8 cellular contexts compared by ENCODE assay signal in genomic region chr6:89117285-89118108, GRCh38.
A peak's percentile ranks its signal among the peaks of the same experiment; 100 is the strongest.
DNase-seq lines count a peak whose midpoint lies in the region; ATAC-seq and TF ChIP-seq lines count a peak whose summit lies in the region.

Gene SRSF12 (minus strand): TSS chr6:89118071. CDS start chr6:89117887, 184 bp downstream.

- H3K27ac ChIP-seq in OCI-LY1 (ENCODE audit: low read depth, low read length, poor library complexity, severe bottlenecking) = no peak within 1 kb of the TSS
- H3K27ac ChIP-seq in parathyroid adenoma = peak within 1 kb of the TSS; percentile 5

- no peaks in the 10 kb centered on the region for H3K79me2 ChIP-seq in OCI-LY1 (ENCODE audit: insufficient read depth, low read length)
- H3K79me2 ChIP-seq in parathyroid adenoma = peaks cover 20% of the 10 kb centered on the region

- TF ChIP-seq CTCF in OCI-LY1 (IDR thresholded peaks at IDR 0.05; ENCODE audit: low read length) (no peak), parathyroid adenoma (IDR thresholded peaks at IDR 0.05) (no peak)

- no peaks in the 10 kb centered on the region for H3K9me2 ChIP-seq in OCI-LY1 (ENCODE audit: low read depth, low read length)

- H3K9ac ChIP-seq in OCI-LY1 (ENCODE audit: low read length) = peak within 1 kb of the TSS; percentile 7; the same call in 1 of the 2 replicates
- H3K9ac ChIP-seq in parathyroid adenoma = peak within 1 kb of the TSS; percentile 89

- H2AFZ ChIP-seq in OCI-LY1 (ENCODE audit: low read length) (no peak within 1 kb of the TSS), parathyroid adenoma (peak within 1 kb of the TSS; percentile 98)

- DNase-seq in NCI-H2081 (lab: John Stamatoyannopoulos, UW) (peak; percentile 27 to 76), NCI-H2081 treated with DMSO at 0.1 percent for 48 hours (lab: John Stamatoyannopoulos, UW) (no peak), activated gamma-delta T cell treated with Interleukin-2 at 50 U/mL for 16 hours (peak; percentile 21), globus pallidus (ENCODE audit: low spot score) (peak; percentile 10), NCI-H2107 (lab: John Stamatoyannopoulos, UW) (no peak)

- no peaks in the 10 kb centered on the region for H3K9me3 ChIP-seq in OCI-LY1 (ENCODE audit: low read length)
- no peaks in the 10 kb centered on the region for H3K9me3 ChIP-seq in parathyroid adenoma (ENCODE audit: control insufficient read depth, low read length)

- peaks cover 6% of the 10 kb centered on the region for H3K4me1 ChIP-seq in OCI-LY1 (ENCODE audit: insufficient read depth, low read length, severe bottlenecking)
- peaks cover 4% of the 10 kb centered on the region for H3K4me1 ChIP-seq in parathyroid adenoma

- H3K4me3 ChIP-seq in OCI-LY1 (ENCODE audit: low read depth, low read length, poor library complexity, severe bottlenecking) = peak within 1 kb of the TSS; percentile 53
- peak within 1 kb of the TSS; percentile 77 for H3K4me3 ChIP-seq in parathyroid adenoma (ENCODE audit: low read depth, low read length)

- H3F3A ChIP-seq in OCI-LY1 (ENCODE audit: insufficient read depth, low read length) = no peaks in the 10 kb centered on the region

- ATAC-seq in HG02885 (IDR thresholded peaks at IDR 0.05; ENCODE audit: poor library complexity, unreplicated experiment) = peak; percentile 88

- H3K36me3 ChIP-seq in OCI-LY1 (ENCODE audit: insufficient read depth, low read length) (no peaks in the 10 kb centered on the region; the same call in 1 of the 2 replicates), parathyroid adenoma (ENCODE audit: control insufficient read depth, insufficient read depth, low read length) (no peaks in the 10 kb centered on the region)

- no peaks in the 10 kb centered on the region for H4K20me1 ChIP-seq in OCI-LY1 (ENCODE audit: insufficient read depth, low read length)

- H3K27me3 ChIP-seq in OCI-LY1 (ENCODE audit: insufficient read depth, low read length) = no peaks in the 10 kb centered on the region; the same call in 1 of the 2 replicates
- H3K27me3 ChIP-seq in parathyroid adenoma (ENCODE audit: control insufficient read depth, insufficient read depth, low read length) = no peaks in the 10 kb centered on the region

- H3K4me2 ChIP-seq in OCI-LY1 (ENCODE audit: low read length) = peak within 1 kb of the TSS; percentile 62
- peak within 1 kb of the TSS; percentile 96 for H3K4me2 ChIP-seq in parathyroid adenoma (ENCODE audit: low read length)

Comparison
In these comparisons a context has a peak if more than half of its experiments do, and no peak if none do; other contexts are left out.
1. DNase-seq: peak in NCI-H2081 (2 of 2), activated gamma-delta T cell treated with Interleukin-2 at 50 U/mL for 16 hours (single experiment) and globus pallidus (single experiment); none in NCI-H2081 treated with DMSO at 0.1 percent for 48 hours (single experiment) and NCI-H2107 (single experiment).